Comparison of ENCODE assay signal across 8 cellular contexts in genomic region chr1:153534933-153535663, GRCh38. TPM values are rescaled to one million over a fixed set of nuclear protein-coding genes. Genes with fewer than 3 reads are reported as not detected.
DNase-seq lines count a peak whose midpoint lies in the region; FAIRE-seq and TF ChIP-seq lines count a peak whose summit lies in the region.

No MANE protein-coding gene starts in this region.

- no peak overlapping the region for H3K14ac ChIP-seq in H1 (ENCODE audit: insufficient read length)

- no peak for TF ChIP-seq POLR2A in H1 (IDR thresholded peaks at IDR 0.05; ENCODE audit: control extremely low read depth in 1 of 2, low read depth in 2 of 2, low read length in 2 of 2)
- TF ChIP-seq POLR2A in transverse colon (IDR thresholded peaks at IDR 0.05): peak; percentile 45

- H3K79me2 ChIP-seq in H1 (ENCODE audit: control insufficient read depth in 1 of 2, insufficient read depth in 2 of 2, low read length in 2 of 2): no peaks in the 10 kb centered on the region

- no peak overlapping the region for H3K4ac ChIP-seq in H1 (replicated peaks; ENCODE audit: insufficient read length, low read depth, low read length)

- H2BK120ac ChIP-seq in H1 (replicated peaks; ENCODE audit: low read depth, low read length): no peak overlapping the region

- H3K9me3 Mint-ChIP-seq in activated naive CD4-positive, alpha-beta T cell treated with anti-CD3 and anti-CD28 coated beads for 36 hours: no peaks in the 10 kb centered on the region
- no peaks in the 10 kb centered on the region for H3K9me3 Mint-ChIP-seq in T-helper 2 cell treated with Interferon-gamma antibody and Interleukin-4, amounts not matched to agents 5 μg/mL and 100 μg/mL, for 36 hours

- H3K27ac ChIP-seq in H1 (ENCODE audit: low read depth, low read length): no peak overlapping the region
- H3K27ac ChIP-seq in transverse colon: peak overlapping the region; percentile 95 to 100 (median 99)

- no peak overlapping the region for H4K8ac ChIP-seq in H1 (ENCODE audit: extremely low read depth, insufficient read depth, low read length)

- peaks cover 7% of the 10 kb centered on the region for H3K36me3 Mint-ChIP-seq in activated naive CD4-positive, alpha-beta T cell treated with anti-CD3 and anti-CD28 coated beads for 36 hours (ENCODE audit: low read depth)
- peaks cover 29% of the 10 kb centered on the region for H3K36me3 Mint-ChIP-seq in T-helper 2 cell treated with Interferon-gamma antibody and Interleukin-4, amounts not matched to agents 5 μg/mL and 100 μg/mL, for 36 hours (ENCODE audit: low read depth)

- peak overlapping the region; percentile 94 for H3K27ac Mint-ChIP-seq in activated naive CD4-positive, alpha-beta T cell treated with anti-CD3 and anti-CD28 coated beads for 36 hours
- H3K27ac Mint-ChIP-seq in T-helper 2 cell treated with Interferon-gamma antibody and Interleukin-4, amounts not matched to agents 5 μg/mL and 100 μg/mL, for 36 hours: peak overlapping the region; percentile 94

- H3K36me3 ChIP-seq in H1 (ENCODE audit: control insufficient read depth in 2 of 4, insufficient read depth in 4 of 4, low read length in 3 of 4) (no peaks in the 10 kb centered on the region), transverse colon (no peaks in the 10 kb centered on the region)

- peaks cover 2% of the 10 kb centered on the region for H3K23me2 ChIP-seq in H1 (ENCODE audit: low read depth, low read length)

- CTCF ChIA-PET in activated naive CD4-positive, alpha-beta T cell treated with anti-CD3 and anti-CD28 coated beads for 36 hours (lab: Charles Lee): interaction anchor here (0.8 to 6.4 kb wide), 8 partner anchors 9 to 36 kb away, joined by 3 to 207 read pairs (median 7); partner anchors contain the start of gene S100A4
- CTCF ChIA-PET in H1 (lab: Charles Lee; ENCODE audit: partially characterized antibody): interaction anchor here (0.6 to 10.2 kb wide), 17 partner anchors 9 to 183 kb away, joined by 3 to 165 read pairs (median 5); partner anchors contain the start of genes CHTOP, S100A1, S100A13 and S100A14

- H2AFZ ChIP-seq in H1 (ENCODE audit: low read length): peak overlapping the region; percentile 20; the same call in 1 of the 2 replicates

- no peak overlapping the region for H4K5ac ChIP-seq in H1 (ENCODE audit: insufficient read length, low read depth, low read length)

- H4K20me1 ChIP-seq in H1 (replicated peaks in 1 of 2; ENCODE audit: control insufficient read depth in 1 of 2, insufficient read depth in 2 of 2, low read length in 2 of 2): no peaks in the 10 kb centered on the region

- TF ChIP-seq RAD21 in H1 (IDR thresholded peaks at IDR 0.05 in 1 of 2, conservative IDR thresholded peaks at IDR 0.05 in 1 of 2; ENCODE audit: low read depth in 2 of 2, low read length in 2 of 2): no peak

- intact Hi-C loops in activated naive CD4-positive, alpha-beta T cell treated with anti-CD3 and anti-CD28 coated beads for 36 hours (cut with micrococcal nuclease): loop anchor here (10.0 kb wide), 2 partner anchors 430 to 620 kb away; partner anchors contain the start of genes CREB3L4, NUP210L and SLC39A1
- intact Hi-C loops in transverse colon (cut with DNase I; ENCODE audit: low total_unique reads): no loop called here

- H3K4me1 ChIP-seq in H1 (replicated peaks in 1 of 4; ENCODE audit: control insufficient read depth in 3 of 4, insufficient read depth in 4 of 4, low read length in 3 of 4) (peaks cover 15 to 38% (median 24%) of the 10 kb centered on the region in 4 experiments), transverse colon (peaks cover 17 to 65% (median 54%) of the 10 kb centered on the region in 4 donors)

- peak overlapping the region; percentile 94; the same call in 1 of the 2 replicates for H2BK12ac ChIP-seq in H1 (ENCODE audit: low read depth, low read length)

- H3K23ac ChIP-seq in H1 (ENCODE audit: insufficient read length): no peak overlapping the region

- H3K4me3 Mint-ChIP-seq in activated naive CD4-positive, alpha-beta T cell treated with anti-CD3 and anti-CD28 coated beads for 36 hours: peak overlapping the region; percentile 86
- peak overlapping the region; percentile 91 for H3K4me3 Mint-ChIP-seq in T-helper 2 cell treated with Interferon-gamma antibody and Interleukin-4, amounts not matched to agents 5 μg/mL and 100 μg/mL, for 36 hours

- H3K4me3 ChIP-seq in H1 (ENCODE audit: extremely low read depth in 1 of 4, insufficient read depth in 2 of 4, low read depth in 3 of 4, low read length in 4 of 4): peak overlapping the region in 2 of 4 experiments; percentile 32 to 55; a peak in 2 of 8 replicates
- H3K4me3 ChIP-seq in transverse colon: peak overlapping the region; percentile 70 to 93 (median 79)

- in situ Hi-C loops in transverse colon (cut with MboI; ENCODE audit: low pct_ligation_motif_present in 1 of 4, low pct_unique_long_range_greater_than_20kb in 1 of 4, low sequenced_read_pairs in 3 of 4): loop anchor here in 1 of 4 donors (25.0 kb wide), 1 partner anchor 452 kb away; the partner anchor contains the start of genes JTB, RAB13 and RPS27

- H3K9ac ChIP-seq in H1 (replicated peaks in 1 of 4; ENCODE audit: extremely low read depth in 1 of 4, low read depth in 3 of 4, low read length in 3 of 4): no peak overlapping the region

- no peak overlapping the region for H3K56ac ChIP-seq in H1 (replicated peaks; ENCODE audit: insufficient read length, low read depth, low read length)

- H2AK5ac ChIP-seq in H1 (ENCODE audit: low read depth, low read length): 0 out of 2 replicates have a peak overlapping the region, but pooled peaks have one; percentile 2

- POLR2A ChIA-PET in H1 (lab: Charles Lee; ENCODE audit: partially characterized antibody): interaction anchor here (1.1 to 3.3 kb wide), 11 partner anchors 10 to 99 kb away, joined by 3 to 17 read pairs (median 4); partner anchors contain the start of genes CHTOP, S100A13 and S100A16

- H4K91ac ChIP-seq in H1 (replicated peaks; ENCODE audit: insufficient read length, low read length): peak overlapping the region; percentile 63

- H2BK15ac ChIP-seq in H1 (ENCODE audit: low read length): peak overlapping the region; percentile 36; the same call in 1 of the 2 replicates

- peak overlapping the region; percentile 82 for H3K18ac ChIP-seq in H1 (ENCODE audit: extremely low read depth, low read length)

- H3K27me3 Mint-ChIP-seq in activated naive CD4-positive, alpha-beta T cell treated with anti-CD3 and anti-CD28 coated beads for 36 hours (ENCODE audit: low read depth): no peaks in the 10 kb centered on the region
- no peaks in the 10 kb centered on the region for H3K27me3 Mint-ChIP-seq in T-helper 2 cell treated with Interferon-gamma antibody and Interleukin-4, amounts not matched to agents 5 μg/mL and 100 μg/mL, for 36 hours (ENCODE audit: low read depth)

- peaks cover 0 to 19% (median 6%) of the 10 kb centered on the region in 4 experiments; a peak in 5 of 7 replicates for H3K27me3 ChIP-seq in H1 (replicated peaks in 1 of 4; ENCODE audit: control insufficient read depth in 3 of 4, extremely low read depth in 1 of 4, insufficient read depth in 3 of 4, low read length in 3 of 4)
- no peaks in the 10 kb centered on the region for H3K27me3 ChIP-seq in transverse colon

- peak overlapping the region; percentile 51; the same call in 1 of the 2 replicates for H2BK20ac ChIP-seq in H1 (ENCODE audit: low read length)

- TF ChIP-seq CTCF in H1 (IDR thresholded peaks at IDR 0.05; ENCODE audit: control extremely low read depth in 1 of 3, insufficient read depth in 1 of 3, low read depth in 1 of 3, low read length in 3 of 3) (no peak), transverse colon (IDR thresholded peaks at IDR 0.05) (peak in 2 of 5 experiments; percentile 16 to 23)

- peak overlapping the region; percentile 74 to 75 for H3K4me2 ChIP-seq in H1 (ENCODE audit: insufficient read depth in 1 of 2, low read depth in 2 of 2, low read length in 2 of 2)

- H3K9me3 ChIP-seq in H1 (ENCODE audit: insufficient read depth in 2 of 2, low read depth in 1 of 2, low read length in 1 of 2) (no peaks in the 10 kb centered on the region), transverse colon (no peaks in the 10 kb centered on the region)

- peak; percentile 66 for DNase-seq in activated naive CD4-positive, alpha-beta T cell treated with anti-CD3 and anti-CD28 coated beads for 36 hours
- DNase-seq in activated naive CD4-positive, alpha-beta T cell treated with anti-CD3 and anti-CD28 coated beads, Interleukin-2, amount 50 U/mL, for 16 hours: no peak
- DNase-seq in T-helper 2 cell treated with Interferon-gamma antibody and Interleukin-4, amounts not matched to agents 5 μg/mL and 100 μg/mL, for 36 hours (ENCODE audit: low spot score): peak; percentile 55
- DNase-seq in H1 (ENCODE audit: low read depth in 1 of 2, low spot score in 2 of 2) (no peak), midbrain (lab: John Stamatoyannopoulos, UW) (peak; percentile 15), transverse colon (peak; percentile 72), NCI-H1436 (lab: John Stamatoyannopoulos, UW) (no peak), DMS153 (lab: John Stamatoyannopoulos, UW) (no peak)

- WGBS in H1 (ENCODE audit: extremely low coverage in 1 of 2, insufficient coverage in 1 of 2, insufficient read length in 1 of 2, insufficient replicate concordance in 2 of 2, low coverage in 1 of 2, low lambda C conversion rate in 2 of 2, missing lambda C conversion rate in 1 of 2), 2 experiments: 84% methylated on average over 6 of the region's 6 CpGs; no CpG with 5 or more reads in 1 of the 2 experiments
- 39% methylated on average over 5 of the region's 6 CpGs; no CpG with 5 or more reads in 1 of the 2 donors for WGBS in transverse colon (ENCODE audit: low coverage in 1 of 2), 2 donors

- H3K79me1 ChIP-seq in H1 (ENCODE audit: low read depth, low read length): no peaks in the 10 kb centered on the region

- no peak for TF ChIP-seq EP300 in H1 (IDR thresholded peaks at IDR 0.05; ENCODE audit: borderline replicate concordance in 1 of 2, low read depth in 2 of 2, low read length in 2 of 2)
- TF ChIP-seq EP300 in transverse colon (IDR thresholded peaks at IDR 0.05; ENCODE audit: low read depth): no peak

- no peak for FAIRE-seq in H1 (lab: Jason Lieb, UNC)

- peaks cover 66% of the 10 kb centered on the region for H3K4me1 Mint-ChIP-seq in activated naive CD4-positive, alpha-beta T cell treated with anti-CD3 and anti-CD28 coated beads for 36 hours (ENCODE audit: low read depth)
- peaks cover 60% of the 10 kb centered on the region for H3K4me1 Mint-ChIP-seq in T-helper 2 cell treated with Interferon-gamma antibody and Interleukin-4, amounts not matched to agents 5 μg/mL and 100 μg/mL, for 36 hours (ENCODE audit: low read depth)

- peak overlapping the region; percentile 62; the same call in 1 of the 2 replicates for H2BK5ac ChIP-seq in H1 (ENCODE audit: low read depth, low read length)

RNA-seq across cellular contexts. Expression of gene S100A6, which starts 0.7 kb away (rescaled TPM):
- 100 to 1,000 TPM; 200 to 204 TPM for total RNA-seq in activated naive CD4-positive, alpha-beta T cell treated with anti-CD3 and anti-CD28 coated beads for 36 hours
- 11.1 and 11.5 TPM in 2 replicates for total RNA-seq in H1 (2021; fragmentation: NEBNext Ultra II Directional; extraction: Animal tissue kit (Norgen Biotek cat#: 25700))
- 45.8 and 63.0 TPM in 2 replicates for polyA plus RNA-seq in H1 (2011; rRNA removed)
- 41.4 TPM for polyA plus RNA-seq in H1 (2011; cell fraction: cytosol; rRNA removed)
- 29.9 TPM for polyA plus RNA-seq in H1 (2011; cell fraction: nucleus; rRNA removed)
- 38.9 to 50.1 TPM (median 45.3 TPM) in 4 replicates for polyA plus RNA-seq in H1 (2012, experiment 1 of 2)
- polyA plus RNA-seq in H1 (2012, experiment 2 of 2): 57.1 TPM
- 12.2 TPM for polyA plus RNA-seq in H1 (2013, experiment 1 of 2)
- polyA plus RNA-seq in H1 (2013, experiment 2 of 2): 12.1 TPM
- polyA minus RNA-seq in H1 (2011; rRNA and poly(A)+ RNA removed): 7.9 and 10.3 TPM in 2 replicates
- 29.6 TPM for polyA minus RNA-seq in H1 (2011; cell fraction: cytosol; rRNA and poly(A)+ RNA removed)
- 15.6 TPM for polyA minus RNA-seq in H1 (2011; cell fraction: nucleus; rRNA and poly(A)+ RNA removed)
- 100 to 1,000 TPM; 219 to 881 (median 433) TPM for total RNA-seq in transverse colon

RNA-seq across cellular contexts. Expression of gene S100A5, which starts 5.6 kb away (rescaled TPM):
- total RNA-seq in activated naive CD4-positive, alpha-beta T cell treated with anti-CD3 and anti-CD28 coated beads for 36 hours: under 1 TPM; 0.89 to 0.93 TPM
- total RNA-seq in H1 (2021; fragmentation: NEBNext Ultra II Directional; extraction: Animal tissue kit (Norgen Biotek cat#: 25700)): not detected in 2 replicates
- polyA plus RNA-seq in H1 (2011; rRNA removed): not detected in 2 replicates
- polyA plus RNA-seq in H1 (2011; cell fraction: cytosol; rRNA removed): not detected
- polyA plus RNA-seq in H1 (2011; cell fraction: nucleus; rRNA removed): not detected
- polyA plus RNA-seq in H1 (2012, experiment 1 of 2): not detected in 4 replicates
- polyA plus RNA-seq in H1 (2012, experiment 2 of 2): not detected
- 0.08 TPM for polyA plus RNA-seq in H1 (2013, experiment 1 of 2)
- not detected for polyA plus RNA-seq in H1 (2013, experiment 2 of 2)
- polyA minus RNA-seq in H1 (2011; rRNA and poly(A)+ RNA removed): 0.69 TPM in 1 of 2 replicates, not detected in the other
- not detected for polyA minus RNA-seq in H1 (2011; cell fraction: cytosol; rRNA and poly(A)+ RNA removed)
- polyA minus RNA-seq in H1 (2011; cell fraction: nucleus; rRNA and poly(A)+ RNA removed): not detected
- total RNA-seq in transverse colon: not detected

RNA-seq across cellular contexts. Expression of gene S100A4, which starts 10.5 kb away (rescaled TPM):
- 10 to 100 TPM; 36.5 to 37.9 TPM for total RNA-seq in activated naive CD4-positive, alpha-beta T cell treated with anti-CD3 and anti-CD28 coated beads for 36 hours
- total RNA-seq in H1 (2021; fragmentation: NEBNext Ultra II Directional; extraction: Animal tissue kit (Norgen Biotek cat#: 25700)): 36.3 and 39.6 TPM in 2 replicates
- polyA plus RNA-seq in H1 (2011; rRNA removed): 43.3 and 85.4 TPM in 2 replicates
- polyA plus RNA-seq in H1 (2011; cell fraction: cytosol; rRNA removed): 48.1 TPM
- 16.4 TPM for polyA plus RNA-seq in H1 (2011; cell fraction: nucleus; rRNA removed)
- polyA plus RNA-seq in H1 (2012, experiment 1 of 2): 45.5 to 53.5 TPM (median 49.9 TPM) in 4 replicates
- 137 TPM for polyA plus RNA-seq in H1 (2012, experiment 2 of 2)
- polyA plus RNA-seq in H1 (2013, experiment 1 of 2): 70.2 TPM
- 68.2 TPM for polyA plus RNA-seq in H1 (2013, experiment 2 of 2)
- polyA minus RNA-seq in H1 (2011; rRNA and poly(A)+ RNA removed): 13.4 and 13.9 TPM in 2 replicates
- 9.5 TPM for polyA minus RNA-seq in H1 (2011; cell fraction: cytosol; rRNA and poly(A)+ RNA removed)
- 11.6 TPM for polyA minus RNA-seq in H1 (2011; cell fraction: nucleus; rRNA and poly(A)+ RNA removed)
- 100 to 1,000 TPM in 1 of 4 donors, 10 to 100 TPM in 3; 40.8 to 138 (median 78.6) TPM for total RNA-seq in transverse colon

RNA-seq across cellular contexts. Expression of gene S100A3, which starts 14.0 kb away (rescaled TPM):
- not detected for total RNA-seq in activated naive CD4-positive, alpha-beta T cell treated with anti-CD3 and anti-CD28 coated beads for 36 hours
- total RNA-seq in H1 (2021; fragmentation: NEBNext Ultra II Directional; extraction: Animal tissue kit (Norgen Biotek cat#: 25700)): 0.47 TPM in 1 of 2 replicates, not detected in the other
- 0.26 and 0.77 TPM in 2 replicates for polyA plus RNA-seq in H1 (2011; rRNA removed)
- 1.1 TPM for polyA plus RNA-seq in H1 (2011; cell fraction: cytosol; rRNA removed)
- 0.43 TPM for polyA plus RNA-seq in H1 (2011; cell fraction: nucleus; rRNA removed)
- not detected in 4 replicates for polyA plus RNA-seq in H1 (2012, experiment 1 of 2)
- polyA plus RNA-seq in H1 (2012, experiment 2 of 2): not detected
- polyA plus RNA-seq in H1 (2013, experiment 1 of 2): 0.14 TPM
- polyA plus RNA-seq in H1 (2013, experiment 2 of 2): 0.24 TPM
- polyA minus RNA-seq in H1 (2011; rRNA and poly(A)+ RNA removed): not detected in 2 replicates
- polyA minus RNA-seq in H1 (2011; cell fraction: cytosol; rRNA and poly(A)+ RNA removed): not detected
- polyA minus RNA-seq in H1 (2011; cell fraction: nucleus; rRNA and poly(A)+ RNA removed): not detected
- under 1 TPM in 1 of 4 donors, not detected in 3; 0.64 TPM for total RNA-seq in transverse colon

RNA-seq across cellular contexts. Expression of gene S100A2, which starts 30.5 kb away (rescaled TPM):
- total RNA-seq in activated naive CD4-positive, alpha-beta T cell treated with anti-CD3 and anti-CD28 coated beads for 36 hours: under 1 TPM; 0.74 to 0.77 TPM
- total RNA-seq in H1 (2021; fragmentation: NEBNext Ultra II Directional; extraction: Animal tissue kit (Norgen Biotek cat#: 25700)): 2.0 TPM in 1 of 2 replicates, not detected in the other
- 0.71 and 0.86 TPM in 2 replicates for polyA plus RNA-seq in H1 (2011; rRNA removed)
- polyA plus RNA-seq in H1 (2011; cell fraction: cytosol; rRNA removed): 1.1 TPM
- polyA plus RNA-seq in H1 (2011; cell fraction: nucleus; rRNA removed): 0.78 TPM
- polyA plus RNA-seq in H1 (2012, experiment 1 of 2): 0.69 to 2.1 TPM (median 1.2 TPM) in 4 replicates
- 0.20 TPM for polyA plus RNA-seq in H1 (2012, experiment 2 of 2)
- polyA plus RNA-seq in H1 (2013, experiment 1 of 2): 2.0 TPM
- 2.6 TPM for polyA plus RNA-seq in H1 (2013, experiment 2 of 2)
- 0.60 TPM in 1 of 2 replicates, not detected in the other for polyA minus RNA-seq in H1 (2011; rRNA and poly(A)+ RNA removed)
- polyA minus RNA-seq in H1 (2011; cell fraction: cytosol; rRNA and poly(A)+ RNA removed): not detected
- not detected for polyA minus RNA-seq in H1 (2011; cell fraction: nucleus; rRNA and poly(A)+ RNA removed)
- total RNA-seq in transverse colon: 1 to 10 TPM in 1 of 4 donors, not detected in 3; 2.2 TPM

Comparison
In these comparisons a context has a peak if more than half of its experiments do, and no peak if none do; other contexts are left out.
1. DNase-seq: peak in activated naive CD4-positive, alpha-beta T cell treated with anti-CD3 and anti-CD28 coated beads for 36 hours (single experiment), T-helper 2 cell treated with Interferon-gamma antibody and Interleukin-4, amounts not matched to agents 5 μg/mL and 100 μg/mL, for 36 hours (single experiment), midbrain (single experiment) and transverse colon (single experiment); none in activated naive CD4-positive, alpha-beta T cell treated with anti-CD3 and anti-CD28 coated beads, Interleukin-2, amount 50 U/mL, for 16 hours (single experiment), H1 (0 of 2), NCI-H1436 (single experiment) and DMS153 (single experiment).
2. RNA of gene S100A6, which starts 0.7 kb away (total RNA-seq): 219 to 881 TPM in transverse colon and 200 to 204 TPM in activated naive CD4-positive, alpha-beta T cell treated with anti-CD3 and anti-CD28 coated beads for 36 hours; 11.1 to 11.5 TPM in H1; every median in the first group is over 10 times any median in the second.